8 cellular contexts compared by ENCODE assay signal in genomic region chr15:77186518-77187095, GRCh38.
A peak's percentile ranks its signal among the peaks of the same experiment; 100 is the strongest.
DNase-seq lines count a peak whose midpoint lies in the region; ATAC-seq and TF ChIP-seq lines count a peak whose summit lies in the region.

No MANE protein-coding gene starts in this region.

- TF ChIP-seq POLR2A in NB4 (IDR thresholded peaks at IDR 0.05; ENCODE audit: extremely low read depth, insufficient read length) = no peak

- no peak overlapping the region for H3K27ac ChIP-seq in brain microvascular endothelial cell
- peak overlapping the region in 1 of 2 donors; percentile 67 for H3K27ac ChIP-seq in left lung

- H3K9me3 ChIP-seq in left lung (no peaks in the 10 kb centered on the region), MG63 (no peaks in the 10 kb centered on the region)

- TF ChIP-seq CTCF in GM12865 (IDR thresholded peaks at IDR 0.05; ENCODE audit: insufficient read depth, low read depth, low read length, missing control alignments) (peak; percentile 58), NB4 (IDR thresholded peaks at IDR 0.05; ENCODE audit: low read depth, low read length) (peak; percentile 21), brain microvascular endothelial cell (IDR thresholded peaks at IDR 0.05; ENCODE audit: low read depth, low read length, missing control alignments) (peak; percentile 70), left lung (IDR thresholded peaks at IDR 0.05) (peak in 1 of 2 donors; percentile 21)

- in situ Hi-C loops in brain microvascular endothelial cell (cut with HindIII; ENCODE audit: low pct_ligation_motif_present, low sequenced_read_pairs) = no loop called here

- ATAC-seq in left lung = peak; percentile 18
- no peak for ATAC-seq in HG02610 (IDR thresholded peaks at IDR 0.05; ENCODE audit: unreplicated experiment)

- H3K4me3 ChIP-seq in GM12865 (ENCODE audit: low read depth, low read length) = no peak overlapping the region
- H3K4me3 ChIP-seq in NB4 (ENCODE audit: low read depth, low read length) = no peak overlapping the region
- no peak overlapping the region for H3K4me3 ChIP-seq in brain microvascular endothelial cell (ENCODE audit: low read depth, low read length)
- no peak overlapping the region for H3K4me3 ChIP-seq in left lung
- H3K4me3 ChIP-seq in MG63 = no peak overlapping the region

- DNase-seq in GM12865 (ENCODE audit: low read depth) = peak; percentile 66
- DNase-seq in NB4 (ENCODE audit: low read depth) = peak; percentile 45
- DNase-seq in brain microvascular endothelial cell = no peak
- DNase-seq in left lung = no peak
- no peak for DNase-seq in MG63
- no peak for DNase-seq in DMS153 treated with DMSO at 0.1 percent for 48 hours (lab: John Stamatoyannopoulos, UW; ENCODE audit: unreplicated experiment)
- no peak for DNase-seq in DMS114 treated with DMSO at 0.1 percent for 48 hours (lab: John Stamatoyannopoulos, UW; ENCODE audit: unreplicated experiment)

- intact Hi-C loops in left lung (cut with DNase I) = loop anchor here in 1 of 2 donors (10.0 kb wide), 1 partner anchor 348 kb away; no protein-coding TSS in a partner anchor

- no peaks in the 10 kb centered on the region for H3K36me3 ChIP-seq in brain microvascular endothelial cell (replicated peaks)
- H3K36me3 ChIP-seq in left lung = peaks cover 0 to under 1% of the 10 kb centered on the region in 2 donors
- no peaks in the 10 kb centered on the region; the same call in none of the 2 replicates for H3K36me3 ChIP-seq in MG63

- H3K27me3 ChIP-seq in brain microvascular endothelial cell (replicated peaks) = no peaks in the 10 kb centered on the region
- no peaks in the 10 kb centered on the region for H3K27me3 ChIP-seq in left lung
- H3K27me3 ChIP-seq in MG63 = no peaks in the 10 kb centered on the region

- H3K4me1 ChIP-seq in left lung = peaks cover 22 to 49% of the 10 kb centered on the region in 2 donors

Comparison
In these comparisons a context has a peak if more than half of its experiments do, and no peak if none do; other contexts are left out.
1. DNase-seq: peak in GM12865 (single experiment) and NB4 (single experiment); none in brain microvascular endothelial cell (single experiment), left lung (0 of 2), MG63 (single experiment), DMS153 treated with DMSO at 0.1 percent for 48 hours (single experiment) and DMS114 treated with DMSO at 0.1 percent for 48 hours (single experiment).